ENCODE assay signal across 8 cellular contexts in genomic region chr14:23320584-23321571, GRCh38. TPM values are rescaled to one million over a fixed set of nuclear protein-coding genes. Genes with fewer than 3 reads are reported as not detected.
DNase-seq lines count a peak whose midpoint lies in the region; ATAC-seq and TF ChIP-seq lines count a peak whose summit lies in the region.

Gene PABPN1 (plus strand): TSS chr14:23321457. CDS start chr14:23321470, 13 bp downstream.

- H3K4me3 ChIP-seq in heart left ventricle: peak within 1 kb of the TSS; percentile 84 to 99 (median 92)

- no peaks in the 10 kb centered on the region for H3K27me3 Mint-ChIP-seq in type B pancreatic cell

- peak in 1 of 2 donors; percentile 53 for TF ChIP-seq POLR2A in heart left ventricle (IDR thresholded peaks at IDR 0.05)

- intact Hi-C loops in T-helper 1 cell treated with Interleukin-12 subunit alpha and Interleukin-12 subunit beta and Interleukin-4 antibody, amounts not matched to agents 30 ng/mL and 1 ng/mL, for 36 hours (cut with micrococcal nuclease): loop anchor here (1.0 to 10.0 kb wide), 15 partner anchors 20 to 1354 kb away; partner anchors contain the start of genes ACIN1, C14orf119, CHMP4A and DAD1
- intact Hi-C loops in heart left ventricle (cut with DNase I): loop anchor here in 8 of 10 donors (1.0 to 10.0 kb wide), 7 partner anchors 14 to 244 kb away; partner anchors contain the start of genes AP1G2 (in 5 of the 8), NGDN (in 3 of the 8), BCL2L2 (in 1 of the 8) and THTPA (in 1 of the 8)

- no peaks in the 10 kb centered on the region for H3K9me3 Mint-ChIP-seq in type B pancreatic cell

- DNase-seq in GM13976 (ENCODE audit: low spot score): peak; percentile 96
- DNase-seq in NCI-H146 treated with DMSO at 0.1 percent for 48 hours (lab: John Stamatoyannopoulos, UW; ENCODE audit: unreplicated experiment): peak; percentile 99
- DNase-seq in amniotic epithelial cell (ENCODE audit: low read depth): peak; percentile 100
- peak; percentile 98 to 99 (median 99) for DNase-seq in heart left ventricle
- DNase-seq in pons (ENCODE audit: low spot score): peak; percentile 100
- DNase-seq in type B pancreatic cell (ENCODE audit: extremely low spot score, unreplicated experiment): peak; percentile 98

- H3K27ac Mint-ChIP-seq in type B pancreatic cell: peak within 1 kb of the TSS; percentile 98

- no peaks in the 10 kb centered on the region for H3K9me3 ChIP-seq in heart left ventricle

- WGBS in heart left ventricle, 4 donors: 3 to 8% (median 5%) methylated on average over 35 to 63 of the region's 63 CpGs

- H3K4me1 ChIP-seq in heart left ventricle: peaks cover 4 to 26% (median 15%) of the 10 kb centered on the region in 12 donors

- TF ChIP-seq CTCF in GM13976 (IDR thresholded peaks at IDR 0.05; ENCODE audit: borderline replicate concordance, control extremely low read depth, extremely low read depth, insufficient read depth, missing control alignments) (no peak), heart left ventricle (IDR thresholded peaks at IDR 0.05) (no peak), type B pancreatic cell (conservative IDR thresholded peaks at IDR 0.05) (no peak)

- peaks cover 11% of the 10 kb centered on the region for H3K4me1 Mint-ChIP-seq in type B pancreatic cell (ENCODE audit: unreplicated experiment)

- peaks cover 34% of the 10 kb centered on the region for H3K36me3 Mint-ChIP-seq in type B pancreatic cell

- peak within 1 kb of the TSS; percentile 98 for H3K4me3 Mint-ChIP-seq in type B pancreatic cell

- in situ Hi-C loops in GM13976 (cut with MboI; ENCODE audit: low sequenced_read_pairs, unreplicated experiment): no loop called here

- H3K27me3 ChIP-seq in heart left ventricle: no peaks in the 10 kb centered on the region

- H3K27ac ChIP-seq in heart left ventricle: peak within 1 kb of the TSS; percentile 89 to 98 (median 97)

- peaks cover 0 to 39% (median 32%) of the 10 kb centered on the region in 9 donors for H3K36me3 ChIP-seq in heart left ventricle

- peak; percentile 91 for ATAC-seq in HG02870 (IDR thresholded peaks at IDR 0.05; ENCODE audit: unreplicated experiment)
- peak; percentile 92 to 97 (median 96) for ATAC-seq in heart left ventricle

RNA-seq across cellular contexts. Expression of gene PABPN1, which starts in this region (rescaled TPM):
- total RNA-seq in T-helper 1 cell treated with Interleukin-12 subunit alpha and Interleukin-12 subunit beta and Interleukin-4 antibody, amounts not matched to agents 30 ng/mL and 1 ng/mL, for 36 hours: 193 TPM in 2 replicates
- 10 to 100 TPM; 23.7 to 85.1 (median 62.5) TPM for total RNA-seq in heart left ventricle
- 100 to 1,000 TPM in 1 of 2 donors, 10 to 100 TPM in 1; 48.6 to 102 TPM for polyA plus RNA-seq in heart left ventricle
- total RNA-seq in type B pancreatic cell (ENCODE audit: low replicate concordance): 202 and 337 TPM in 2 replicates

Comparison
In these comparisons a context has a peak if more than half of its experiments do, and no peak if none do; other contexts are left out.
1. Peak in every context shown above with its lines: DNase-seq, ATAC-seq, H3K4me3 ChIP-seq and H3K27ac ChIP-seq.